ENCODE assay signal across 1 cellular context in genomic region chr20:36271639-36272546, GRCh38.
TF ChIP-seq lines count a peak whose summit lies in the region.

No MANE protein-coding gene starts in this region.

TF ChIP-seq in K562, 482 proteins besides CTCF, POLR2A, EP300 and RAD21:
- TF ChIP-seq, protein P1, sequence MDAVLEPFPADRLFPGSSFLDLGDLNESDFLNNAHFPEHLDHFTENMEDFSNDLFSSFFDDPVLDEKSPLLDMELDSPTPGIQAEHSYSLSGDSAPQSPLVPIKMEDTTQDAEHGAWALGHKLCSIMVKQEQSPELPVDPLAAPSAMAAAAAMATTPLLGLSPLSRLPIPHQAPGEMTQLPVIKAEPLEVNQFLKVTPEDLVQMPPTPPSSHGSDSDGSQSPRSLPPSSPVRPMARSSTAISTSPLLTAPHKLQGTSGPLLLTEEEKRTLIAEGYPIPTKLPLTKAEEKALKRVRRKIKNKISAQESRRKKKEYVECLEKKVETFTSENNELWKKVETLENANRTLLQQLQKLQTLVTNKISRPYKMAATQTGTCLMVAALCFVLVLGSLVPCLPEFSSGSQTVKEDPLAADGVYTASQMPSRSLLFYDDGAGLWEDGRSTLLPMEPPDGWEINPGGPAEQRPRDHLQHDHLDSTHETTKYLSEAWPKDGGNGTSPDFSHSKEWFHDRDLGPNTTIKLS (IDR thresholded peaks at IDR 0.05; ENCODE audit: borderline replicate concordance, low read depth) = no peak
- TF ChIP-seq KLF13 (tag; IDR thresholded peaks at IDR 0.05; ENCODE audit: borderline replicate concordance, low read depth) (no peak), ETV1 (tag; conservative IDR thresholded peaks at IDR 0.05; ENCODE audit: low read depth) (no peak), SMAD1 (IDR thresholded peaks at IDR 0.05; ENCODE audit: low read depth, low read length, partially characterized antibody) (no peak), SPI1 (IDR thresholded peaks at IDR 0.05; ENCODE audit: borderline replicate concordance, low read depth, low read length) (peak; percentile 65; the same call in 1 of the 2 replicates)
